ENCODE assay signal across 7 cellular contexts in the genomic region with DNA sequence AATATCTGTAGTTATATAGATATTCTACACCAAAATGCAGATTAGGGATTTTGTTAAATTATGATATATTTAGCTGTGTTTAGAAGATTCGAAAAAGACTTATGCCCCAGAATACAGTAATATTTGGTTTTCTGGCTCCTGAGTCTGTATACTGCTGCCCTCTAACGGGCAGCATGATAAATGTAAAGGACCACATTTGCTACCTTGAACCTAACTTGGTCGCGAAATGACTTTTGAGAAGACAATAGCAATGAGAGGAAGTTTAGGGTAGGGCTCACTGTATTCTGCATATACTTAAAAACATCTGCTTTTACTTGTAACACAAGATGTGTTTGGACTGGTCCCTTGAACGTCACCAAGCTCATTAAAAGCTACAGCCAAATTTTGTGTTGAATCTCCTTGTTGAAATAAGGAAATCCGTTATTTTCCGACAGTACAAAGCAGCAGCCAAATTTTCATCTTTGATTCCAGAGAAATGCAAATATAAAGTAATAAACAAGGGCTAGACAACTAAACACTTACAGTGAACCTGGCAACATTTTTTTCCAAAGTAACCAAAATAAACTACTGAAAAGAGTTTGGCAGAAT.
A peak's percentile ranks its signal among the peaks of the same experiment; 100 is the strongest.
DNase-seq lines count a peak whose midpoint lies in the region; ATAC-seq, FAIRE-seq and TF ChIP-seq lines count a peak whose summit lies in the region.

No MANE protein-coding gene starts in this region.

- SMC1A ChIA-PET in GM12878 (lab: Charles Lee; ENCODE audit: uncharacterized antibody, unreplicated experiment): interaction anchor here (0.6 to 2.0 kb wide), 13 partner anchors 10 to 438 kb away, joined by 3 to 7 read pairs (median 3); no protein-coding TSS in a partner anchor

- H4K20me1 ChIP-seq in GM12878 (ENCODE audit: control insufficient read depth, insufficient read depth): no peaks in the 10 kb centered on the region

- H3K4me3 Mint-ChIP-seq in stimulated activated naive CD8-positive, alpha-beta T cell treated with anti-CD3 and anti-CD28 coated beads, Interleukin-15, amount 100 ng/mL, for 72 hours: no peak overlapping the region

- H3K27ac Mint-ChIP-seq in stimulated activated naive CD8-positive, alpha-beta T cell treated with anti-CD3 and anti-CD28 coated beads, Interleukin-15, amount 100 ng/mL, for 72 hours: no peak overlapping the region

- H3K36me3 ChIP-seq in GM12878 (ENCODE audit: control insufficient read depth in 2 of 2, insufficient read depth in 2 of 2, low read length in 1 of 2): no peaks in the 10 kb centered on the region

- TF ChIP-seq POLR2A in H54 (IDR thresholded peaks at IDR 0.05; ENCODE audit: low read depth, low read length): no peak
- TF ChIP-seq POLR2A in GM12878 (IDR thresholded peaks at IDR 0.05; ENCODE audit: low read depth, low read length): no peak

- TF ChIP-seq RAD21 in GM12878 (IDR thresholded peaks at IDR 0.05; ENCODE audit: insufficient read depth, low read depth, low read length): peak; percentile 93

- H3K4me3 ChIP-seq in GM12878: no peak overlapping the region

- TF ChIP-seq EP300 in GM12878 (IDR thresholded peaks at IDR 0.05; ENCODE audit: borderline replicate concordance in 1 of 2, control insufficient read depth in 1 of 2, low read depth in 2 of 2, low read length in 2 of 2): no peak

- DNase-seq in Daoy (ENCODE audit: low read depth): peak; percentile 27
- no peak for DNase-seq in H54 (ENCODE audit: insufficient read length, low spot score)
- peak; percentile 51 for DNase-seq in NCI-H748 (lab: John Stamatoyannopoulos, UW; ENCODE audit: unreplicated experiment)
- no peak for DNase-seq in GM12878 (ENCODE audit: low read depth, low spot score)
- peak; percentile 60 for DNase-seq in inferior parietal cortex (ENCODE audit: extremely low spot score)
- DNase-seq in stimulated activated naive CD8-positive, alpha-beta T cell treated with anti-CD3 and anti-CD28 coated beads, Interleukin-15, amount 100 ng/mL, for 72 hours: peak; percentile 24 to 27
- no peak for DNase-seq in NK-92 (lab: John Stamatoyannopoulos, UW; ENCODE audit: unreplicated experiment)

- H3K27me3 ChIP-seq in GM12878 (replicated peaks in 1 of 2; ENCODE audit: control insufficient read depth in 2 of 2, insufficient read depth in 2 of 2, low read length in 1 of 2): no peaks in the 10 kb centered on the region

- ATAC-seq in GM12878: peak; percentile 85
- peak; percentile 64 for ATAC-seq in stimulated activated naive CD8-positive, alpha-beta T cell treated with anti-CD3 and anti-CD28 coated beads, Interleukin-15, amount 100 ng/mL, for 72 hours

- no peaks in the 10 kb centered on the region for H3K4me1 Mint-ChIP-seq in stimulated activated naive CD8-positive, alpha-beta T cell treated with anti-CD3 and anti-CD28 coated beads, Interleukin-15, amount 100 ng/mL, for 72 hours

- no peaks in the 10 kb centered on the region for H3K79me2 ChIP-seq in GM12878 (ENCODE audit: control insufficient read depth, insufficient read depth, low read length)

- no peaks in the 10 kb centered on the region for H3K9me3 Mint-ChIP-seq in stimulated activated naive CD8-positive, alpha-beta T cell treated with anti-CD3 and anti-CD28 coated beads, Interleukin-15, amount 100 ng/mL, for 72 hours

- POLR2A ChIA-PET in GM12878 (lab: Charles Lee): no interaction called here

- H3K4me1 ChIP-seq in GM12878 (ENCODE audit: control insufficient read depth, insufficient read depth, low read length): no peaks in the 10 kb centered on the region

- no peaks in the 10 kb centered on the region for H3K9me3 ChIP-seq in GM12878 (replicated peaks; ENCODE audit: control insufficient read depth, insufficient read depth, low read length)

- RAD21 ChIA-PET in GM12878 (lab: Charles Lee; ENCODE audit: unreplicated experiment): interaction anchor here (0.7 to 2.4 kb wide), 9 partner anchors 10 to 393 kb away, joined by 3 to 21 read pairs (median 3); no protein-coding TSS in a partner anchor

- TF ChIP-seq CTCF in GM12878 (IDR thresholded peaks at IDR 0.05 in 2 of 3, conservative IDR thresholded peaks at IDR 0.05 in 1 of 3; ENCODE audit: control insufficient read depth in 2 of 3, extremely low read depth in 1 of 3, insufficient read depth in 1 of 3, low read depth in 3 of 3, low read length in 3 of 3): peak; percentile 62 to 75 (median 75)

- CTCF ChIA-PET in GM12878 (lab: Yijun Ruan, JAX): interaction anchor here (0.6 to 4.1 kb wide), 26 partner anchors 9 to 571 kb away, joined by 3 to 34 read pairs (median 4); no protein-coding TSS in a partner anchor

- H2AFZ ChIP-seq in GM12878 (ENCODE audit: control insufficient read depth, low read depth, low read length): no peak overlapping the region

- peak; percentile 98 for FAIRE-seq in H54 (lab: Jason Lieb, UNC)
- FAIRE-seq in GM12878 (lab: Jason Lieb, UNC): peak; percentile 86

- in situ Hi-C loops in GM12878 (cut with MboI): loop anchor here (5.0 to 10.0 kb wide), 2 partner anchors 111 to 438 kb away; no protein-coding TSS in a partner anchor

- no peaks in the 10 kb centered on the region for H3K27me3 Mint-ChIP-seq in stimulated activated naive CD8-positive, alpha-beta T cell treated with anti-CD3 and anti-CD28 coated beads, Interleukin-15, amount 100 ng/mL, for 72 hours

- H3K27ac ChIP-seq in GM12878 (ENCODE audit: control insufficient read depth, insufficient read depth): no peak overlapping the region

- H3K4me2 ChIP-seq in GM12878 (ENCODE audit: control insufficient read depth, insufficient read depth): no peak overlapping the region

- no TSS peak for BruUV-seq in GM12878 (replicated peaks; lab: Mats Ljungman, UMichigan)

- WGBS in GM12878 (ENCODE audit: insufficient coverage, insufficient replicate concordance, low lambda C conversion rate, missing lambda C conversion rate): 28% methylated on average over 7 of the region's 7 CpGs

- intact Hi-C loops in GM12878 (cut with micrococcal nuclease; ENCODE audit: unreplicated experiment): loop anchor here (1.0 to 5.0 kb wide), 3 partner anchors 111 to 349 kb away; no protein-coding TSS in a partner anchor

- H3K9ac ChIP-seq in GM12878 (ENCODE audit: control insufficient read depth, insufficient read depth, low read length): no peak overlapping the region

TF ChIP-seq in GM12878, 131 proteins besides CTCF, POLR2A, EP300 and RAD21:
- TF ChIP-seq TCF3 (IDR thresholded peaks at IDR 0.05; ENCODE audit: borderline replicate concordance, insufficient read depth, low read depth, low read length) (no peak), RUNX3 (IDR thresholded peaks at IDR 0.05; ENCODE audit: low read length) (peak; percentile 36), NFIC (IDR thresholded peaks at IDR 0.05; ENCODE audit: low read depth, low read length) (no peak), IRF4 (IDR thresholded peaks at IDR 0.05; ENCODE audit: low read depth, low read length) (0 out of 2 replicates have a peak, but pooled peaks have one; percentile 12), JUNB (IDR thresholded peaks at IDR 0.05) (0 out of 2 replicates have a peak, but pooled peaks have one; percentile 15), SMC3 (IDR thresholded peaks at IDR 0.05; ENCODE audit: borderline replicate concordance, low read length) (peak; percentile 80; the same call in 1 of the 2 replicates)
TF ChIP-seq in GM12878: peak in this region for 4.

Comparison
In these comparisons a context has a peak if more than half of its experiments do, and no peak if none do; other contexts are left out.
1. DNase-seq: peak in Daoy (single experiment), NCI-H748 (single experiment), inferior parietal cortex (single experiment) and stimulated activated naive CD8-positive, alpha-beta T cell treated with anti-CD3 and anti-CD28 coated beads, Interleukin-15, amount 100 ng/mL, for 72 hours (2 of 2); none in H54 (single experiment), GM12878 (single experiment) and NK-92 (single experiment).